In genomic region chr16:87496101-87496801, GRCh38 we compare ENCODE assay signal across 12 cellular contexts. TPM values are rescaled to one million over a fixed set of nuclear protein-coding genes. Genes with fewer than 3 reads are reported as not detected.
DNase-seq lines count a peak whose midpoint lies in the region; ATAC-seq, FAIRE-seq and TF ChIP-seq lines count a peak whose summit lies in the region.
"Had no signal": no experiment of that assay in that cellular context is flagged by ENCODE, and none has a peak within 500 bp of the region (broad histone marks: within the 10 kb centered on the region; RNA-seq: fewer than 3 reads in every experiment).

No MANE protein-coding gene starts in this region.

- no peak for TF ChIP-seq CTCF in H9 (conservative IDR thresholded peaks at IDR 0.05)
- TF ChIP-seq CTCF in GM12878 (IDR thresholded peaks at IDR 0.05 in 2 of 3, conservative IDR thresholded peaks at IDR 0.05 in 1 of 3; ENCODE audit: control insufficient read depth in 2 of 3, extremely low read depth in 1 of 3, insufficient read depth in 1 of 3, low read depth in 3 of 3, low read length in 3 of 3): no peak
- TF ChIP-seq CTCF in BE2C (IDR thresholded peaks at IDR 0.05; ENCODE audit: low read depth, low read length): no peak

- H3K27me3 Mint-ChIP-seq in H9 (ENCODE audit: low read depth): no peaks in the 10 kb centered on the region

- H3K4ac ChIP-seq in H9 (ENCODE audit: low read depth, low read length): no peak overlapping the region

- no peak overlapping the region for H3K4me3 Mint-ChIP-seq in H9
- peak overlapping the region; percentile 40 for H3K4me3 Mint-ChIP-seq in stimulated activated effector memory CD8-positive, alpha-beta T cell treated with anti-CD3 and anti-CD28 coated beads, Interleukin-12 subunit alpha, Interleukin-12 subunit beta, amount 100 ng/mL, for 72 hours

- no peak overlapping the region for H3K9ac ChIP-seq in H9 (ENCODE audit: extremely low read depth, insufficient read length, low read length)
- no peak overlapping the region for H3K9ac ChIP-seq in GM12878 (ENCODE audit: control insufficient read depth, insufficient read depth, low read length)

- H3K36me3 Mint-ChIP-seq in H9 (ENCODE audit: insufficient read depth in 1 of 3, low read depth in 3 of 3): peaks cover 0 to 2% (median 2%) of the 10 kb centered on the region in 3 experiments; a peak in 4 of 7 replicates
- H3K36me3 Mint-ChIP-seq in stimulated activated effector memory CD8-positive, alpha-beta T cell treated with anti-CD3 and anti-CD28 coated beads, Interleukin-12 subunit alpha, Interleukin-12 subunit beta, amount 100 ng/mL, for 72 hours: peaks cover 2% of the 10 kb centered on the region

- no peak for TF ChIP-seq POLR2A in GM12878 (IDR thresholded peaks at IDR 0.05; ENCODE audit: low read depth, low read length)

- no peak overlapping the region for H4K8ac ChIP-seq in H9 (replicated peaks; ENCODE audit: insufficient read length, low read depth, low read length)

- CTCF ChIA-PET in GM12878 (lab: Yijun Ruan, JAX): no interaction called here

- no peaks in the 10 kb centered on the region for H3K79me1 ChIP-seq in H9 (ENCODE audit: insufficient read depth, low read depth, low read length, poor library complexity, severe bottlenecking)

- peak; percentile 69 for DNase-seq in activated effector memory CD4-positive, alpha-beta T cell treated with anti-CD3 and anti-CD28 coated beads, Interleukin-2, amount 50 U/mL, for 16 hours
- no peak for DNase-seq in activated effector memory CD4-positive, alpha-beta T cell treated with Interleukin-2 at 50 U/mL for 16 hours
- DNase-seq in H9 (no peak), GM12878 (ENCODE audit: low read depth, low spot score) (peak; percentile 8), BE2C (no peak), NCI-H1417 (lab: John Stamatoyannopoulos, UW) (no peak), nucleus accumbens (lab: John Stamatoyannopoulos, UW) (no peak)
- peak in 1 of 2 donors; percentile 65 for DNase-seq in stimulated activated effector memory CD8-positive, alpha-beta T cell treated with anti-CD3 and anti-CD28 coated beads, Interleukin-12 subunit alpha, Interleukin-12 subunit beta, amount 100 ng/mL, for 72 hours (ENCODE audit: low spot score in 2 of 2)
- DNase-seq: brain microvascular endothelial cell, NCI-H1092, NCI-H748 treated with DMSO at 0.1 percent for 48 hours had no signal

- H4K91ac ChIP-seq in H9 (ENCODE audit: insufficient read length, low read depth, low read length): no peak overlapping the region

- H3K79me2 ChIP-seq in H9 (ENCODE audit: insufficient read depth, low read length) (no peaks in the 10 kb centered on the region; the same call in 1 of the 2 replicates), GM12878 (ENCODE audit: control insufficient read depth, insufficient read depth, low read length) (no peaks in the 10 kb centered on the region)

- no peaks in the 10 kb centered on the region for H3K27me3 ChIP-seq in H9 (ENCODE audit: insufficient read depth, low read length)
- H3K27me3 ChIP-seq in GM12878 (replicated peaks in 1 of 2; ENCODE audit: control insufficient read depth in 2 of 2, insufficient read depth in 2 of 2, low read length in 1 of 2): peaks cover 0 to 5% of the 10 kb centered on the region in 2 experiments
- H3K27me3 ChIP-seq in BE2C: no peaks in the 10 kb centered on the region
- H3K27me3 ChIP-seq: brain microvascular endothelial cell had no signal

- no peak overlapping the region for H2BK15ac ChIP-seq in H9 (ENCODE audit: low read depth, low read length)

- H3K23ac ChIP-seq in H9 (ENCODE audit: insufficient read length, low read depth, low read length): no peak overlapping the region

- no peak overlapping the region; the same call in 1 of the 2 replicates for H3K14ac ChIP-seq in H9 (ENCODE audit: insufficient read depth, low read length)

- TF ChIP-seq EP300 in GM12878 (IDR thresholded peaks at IDR 0.05; ENCODE audit: borderline replicate concordance in 1 of 2, control insufficient read depth in 1 of 2, low read depth in 2 of 2, low read length in 2 of 2): no peak

- RAD21 ChIA-PET in GM12878 (lab: Charles Lee; ENCODE audit: unreplicated experiment): no interaction called here

- BruUV-seq in GM12878 (replicated peaks; lab: Mats Ljungman, UMichigan): no TSS peak

- POLR2A ChIA-PET in GM12878 (lab: Charles Lee): no interaction called here

- H3K4me1 Mint-ChIP-seq in H9: peaks cover 5 to 17% of the 10 kb centered on the region in 2 experiments
- peaks cover 48% of the 10 kb centered on the region for H3K4me1 Mint-ChIP-seq in stimulated activated effector memory CD8-positive, alpha-beta T cell treated with anti-CD3 and anti-CD28 coated beads, Interleukin-12 subunit alpha, Interleukin-12 subunit beta, amount 100 ng/mL, for 72 hours

- in situ Hi-C loops in GM12878 (cut with MboI): no loop called here

- SMC1A ChIA-PET in GM12878 (lab: Charles Lee; ENCODE audit: uncharacterized antibody, unreplicated experiment): no interaction called here

- no peak overlapping the region for H3T11ph ChIP-seq in H9 (ENCODE audit: low read length)

- TF ChIP-seq RAD21 in GM12878 (IDR thresholded peaks at IDR 0.05; ENCODE audit: insufficient read depth, low read depth, low read length): no peak

- H4K5ac ChIP-seq in H9 (ENCODE audit: insufficient read length, low read depth, low read length): no peak overlapping the region

- no peaks in the 10 kb centered on the region for H4K20me1 ChIP-seq in H9 (ENCODE audit: control insufficient read depth, insufficient read depth, insufficient read length)
- H4K20me1 ChIP-seq in GM12878 (ENCODE audit: control insufficient read depth, insufficient read depth): no peaks in the 10 kb centered on the region

- H2AK5ac ChIP-seq in H9 (ENCODE audit: insufficient read length, low read length): no peak overlapping the region

- H3K4me2 ChIP-seq in H9 (ENCODE audit: insufficient read depth, insufficient read length, low read length) (no peak overlapping the region), GM12878 (ENCODE audit: control insufficient read depth, insufficient read depth) (no peak overlapping the region)

- no peak overlapping the region for H2BK12ac ChIP-seq in H9 (ENCODE audit: insufficient read length, low read depth, low read length)

- H3K56ac ChIP-seq in H9 (ENCODE audit: insufficient read length, low read depth, low read length): no peak overlapping the region

- WGBS in H9 (ENCODE audit: extremely low coverage, insufficient read length, low lambda C conversion rate): no CpG with 5 or more reads among the region's 13 CpGs
- 15% methylated on average over 13 of the region's 13 CpGs for WGBS in GM12878 (ENCODE audit: insufficient coverage, insufficient replicate concordance, low lambda C conversion rate, missing lambda C conversion rate)

- no peak for FAIRE-seq in GM12878 (lab: Jason Lieb, UNC)

- H3K23me2 ChIP-seq in H9 (ENCODE audit: insufficient read length, low read depth, low read length, poor library complexity, severe bottlenecking): peaks cover 3% of the 10 kb centered on the region

- ATAC-seq in GM12878: peak; percentile 53
- ATAC-seq in stimulated activated effector memory CD8-positive, alpha-beta T cell treated with anti-CD3 and anti-CD28 coated beads, Interleukin-12 subunit alpha, Interleukin-12 subunit beta, amount 100 ng/mL, for 72 hours: peak; percentile 67
- ATAC-seq: SK-N-SH treated with all-trans-retinoic acid at 6 μM for 48 hours had no signal

- no peak overlapping the region for H2AFZ ChIP-seq in H9 (ENCODE audit: low read length)
- H2AFZ ChIP-seq in GM12878 (ENCODE audit: control insufficient read depth, low read depth, low read length): no peak overlapping the region

- H3K27ac ChIP-seq in H9 (ENCODE audit: insufficient read length, low read depth, low read length): no peak overlapping the region
- H3K27ac ChIP-seq in GM12878 (ENCODE audit: control insufficient read depth, insufficient read depth): no peak overlapping the region
- H3K27ac ChIP-seq: brain microvascular endothelial cell had no signal

- intact Hi-C loops in GM12878 (cut with micrococcal nuclease; ENCODE audit: unreplicated experiment): no loop called here

- H3K4me3 ChIP-seq in GM12878: no peak overlapping the region
- no peak overlapping the region for H3K4me3 ChIP-seq in BE2C (ENCODE audit: low read depth, low read length)

- H3K36me3 ChIP-seq in GM12878 (ENCODE audit: control insufficient read depth in 2 of 2, insufficient read depth in 2 of 2, low read length in 1 of 2) (no peaks in the 10 kb centered on the region), BE2C (peaks cover 5% of the 10 kb centered on the region)
- H3K36me3 ChIP-seq: brain microvascular endothelial cell had no signal

- H3K18ac ChIP-seq in H9 (ENCODE audit: insufficient read length, low read depth, low read length): no peak overlapping the region

- H3K4me1 ChIP-seq in H9 (ENCODE audit: insufficient read depth, low read length) (no peaks in the 10 kb centered on the region; the same call in 1 of the 2 replicates), GM12878 (ENCODE audit: control insufficient read depth, insufficient read depth, low read length) (peaks cover 11% of the 10 kb centered on the region), BE2C (peaks cover 2% of the 10 kb centered on the region; the same call in 1 of the 2 replicates)

- no peak overlapping the region for H2BK120ac ChIP-seq in H9 (ENCODE audit: low read depth, low read length, poor library complexity, severe bottlenecking)

- peak overlapping the region in 2 of 3 experiments; percentile 18 to 77; a peak in 3 of 7 replicates for H3K27ac Mint-ChIP-seq in H9
- peak overlapping the region; percentile 10 for H3K27ac Mint-ChIP-seq in stimulated activated effector memory CD8-positive, alpha-beta T cell treated with anti-CD3 and anti-CD28 coated beads, Interleukin-12 subunit alpha, Interleukin-12 subunit beta, amount 100 ng/mL, for 72 hours

- no peaks in the 10 kb centered on the region for H3K9me3 ChIP-seq in H9 (ENCODE audit: control insufficient read depth, low read depth, low read length)
- no peaks in the 10 kb centered on the region; the same call in 2 of the 3 replicates for H3K9me3 ChIP-seq in GM12878 (replicated peaks; ENCODE audit: control insufficient read depth, insufficient read depth, low read length)
- H3K9me3 ChIP-seq in BE2C: no peaks in the 10 kb centered on the region

- H2BK5ac ChIP-seq in H9 (ENCODE audit: insufficient read length, low read length): no peak overlapping the region

- H2BK20ac ChIP-seq in H9 (ENCODE audit: low read depth, low read length, poor library complexity, severe bottlenecking): no peak overlapping the region

- H3K9me3 Mint-ChIP-seq in H9: no peaks in the 10 kb centered on the region
- no peaks in the 10 kb centered on the region for H3K9me3 Mint-ChIP-seq in stimulated activated effector memory CD8-positive, alpha-beta T cell treated with anti-CD3 and anti-CD28 coated beads, Interleukin-12 subunit alpha, Interleukin-12 subunit beta, amount 100 ng/mL, for 72 hours

RNA-seq across cellular contexts. Expression of gene ZCCHC14, which starts 3.4 kb away (rescaled TPM):
- total RNA-seq in H9 (2021) (27.6 and 27.7 TPM in 2 replicates), GM12878 (2014; rRNA removed) (under 0.01 TPM in 1 of 2 replicates, not detected in the other), GM12878 (2014; rRNA removed; fragmentation: Illumina TruSeq; extraction: Trizol) (not detected in 2 replicates), GM12878 (2021) (0.15 and 0.16 TPM in 2 replicates)
- total RNA-seq in GM12878 (2013; cell fraction: nucleolus; rRNA removed): 0.06 TPM in 1 of 2 replicates, not detected in the other
- 0.09 TPM for polyA plus RNA-seq in GM12878 (2011; ENCODE audit: low read depth)
- polyA plus RNA-seq in GM12878 (2011; rRNA removed) (0.26 and 0.27 TPM in 2 replicates), GM12878 (2014; fragmentation: Illumina TruSeq; extraction: Trizol) (0.03 and 0.08 TPM in 2 replicates), GM12878 (2014; fragmentation: Nextera tagmentation; extraction: Ambion mirVana) (under 1 TPM; 0.02 TPM), GM12878 (2014; rRNA removed) (0.05 and 0.06 TPM in 2 replicates), GM12878 (2016; fragmentation: Nextera tagmentation; extraction: Ambion mirVana) (under 1 TPM in 1 of 2 experiments, not detected in 1; 0.14 TPM)
- 0.30 and 0.42 TPM in 2 replicates for polyA plus RNA-seq in GM12878 (2011; cell fraction: cytosol; rRNA removed)
- polyA plus RNA-seq in GM12878 (2011; cell fraction: nucleus; rRNA removed): 3.0 and 3.4 TPM in 2 replicates
- 0.17 and 0.23 TPM in 2 replicates for polyA plus RNA-seq in GM12878 (2012)
- polyA minus RNA-seq in GM12878 (2011; rRNA and poly(A)+ RNA removed): 0.51 and 0.67 TPM in 2 replicates
- 0.62 and 0.94 TPM in 2 replicates for polyA minus RNA-seq in GM12878 (2011; cell fraction: cytosol; rRNA and poly(A)+ RNA removed)
- 0.36 and 1.7 TPM in 2 replicates for polyA minus RNA-seq in GM12878 (2011; cell fraction: nucleus; rRNA and poly(A)+ RNA removed)
- 25.0 TPM for polyA plus RNA-seq in BE2C (2012; ENCODE audit: insufficient read depth, insufficient read length, low read depth)

Comparison
In these comparisons a context has a peak if more than half of its experiments do, and no peak if none do; other contexts are left out.
1. DNase-seq: peak in activated effector memory CD4-positive, alpha-beta T cell treated with anti-CD3 and anti-CD28 coated beads, Interleukin-2, amount 50 U/mL, for 16 hours (single experiment) and GM12878 (single experiment); none in activated effector memory CD4-positive, alpha-beta T cell treated with Interleukin-2 at 50 U/mL for 16 hours (single experiment), H9 (single experiment), BE2C (single experiment), NCI-H1417 (0 of 3) and nucleus accumbens (0 of 56).
2. RNA of gene ZCCHC14, which starts 3.4 kb away (total RNA-seq): 27.6 to 27.7 TPM in H9; under 0.01 to 0.16 TPM in GM12878; every median in the first group is over 10 times any median in the second.